In genomic region chr16:69130461-69130860, GRCh38 we compare ENCODE assay signal across 11 cellular contexts. TPM values are rescaled to one million over a fixed set of nuclear protein-coding genes. Genes with fewer than 3 reads are reported as not detected.
DNase-seq lines count a peak whose midpoint lies in the region; ATAC-seq, FAIRE-seq and TF ChIP-seq lines count a peak whose summit lies in the region.
"Had no signal": no experiment of that assay in that cellular context is flagged by ENCODE, and none has a peak within 500 bp of the region (broad histone marks: within the 10 kb centered on the region; RNA-seq: fewer than 3 reads in every experiment).

No MANE protein-coding gene starts in this region.

- H3K9me3 Mint-ChIP-seq in activated T-helper 17 cell treated with anti-CD3 and anti-CD28 coated beads, Interleukin-2, amount 50 U/mL, for 72 hours: no peaks in the 10 kb centered on the region
- H3K9me3 Mint-ChIP-seq in memory B cell: no peaks in the 10 kb centered on the region
- H3K9me3 Mint-ChIP-seq: activated naive CD8-positive, alpha-beta T cell treated with anti-CD3 and anti-CD28 coated beads, Interleukin-2, amount 10 ng/mL, durations not matched to agents 7 days and 5 days had no signal

- H3K27me3 Mint-ChIP-seq in activated T-helper 17 cell treated with anti-CD3 and anti-CD28 coated beads, Interleukin-2, amount 50 U/mL, for 72 hours: no peaks in the 10 kb centered on the region
- H3K27me3 Mint-ChIP-seq in memory B cell: no peaks in the 10 kb centered on the region
- H3K27me3 Mint-ChIP-seq: activated naive CD8-positive, alpha-beta T cell treated with anti-CD3 and anti-CD28 coated beads, Interleukin-2, amount 10 ng/mL, durations not matched to agents 7 days and 5 days had no signal

- no peak for TF ChIP-seq POLR2A in H54 (IDR thresholded peaks at IDR 0.05; ENCODE audit: low read depth, low read length)

- CTCF ChIA-PET in AG04450 (lab: Charles Lee): interaction anchor here (0.6 to 4.1 kb wide), 5 partner anchors 18 to 283 kb away, joined by 3 to 21 read pairs (median 4); partner anchors contain the start of gene HAS3

- peak overlapping the region; percentile 95 for H3K4me3 Mint-ChIP-seq in activated T-helper 17 cell treated with anti-CD3 and anti-CD28 coated beads, Interleukin-2, amount 50 U/mL, for 72 hours
- H3K4me3 Mint-ChIP-seq in memory B cell: peak overlapping the region; percentile 87

- H3K36me3 Mint-ChIP-seq in activated T-helper 17 cell treated with anti-CD3 and anti-CD28 coated beads, Interleukin-2, amount 50 U/mL, for 72 hours (ENCODE audit: low read depth): peaks cover 82% of the 10 kb centered on the region
- peaks cover 5% of the 10 kb centered on the region for H3K36me3 Mint-ChIP-seq in memory B cell

- no peak for DNase-seq in AG04450 (ENCODE audit: low read depth, low spot score)
- no peak for DNase-seq in H54 (ENCODE audit: insufficient read length, low spot score)
- DNase-seq in memory B cell (ENCODE audit: low spot score in 2 of 2): no peak
- no peak for DNase-seq in amygdala (lab: John Stamatoyannopoulos, UW)
- no peak for DNase-seq in islet precursor cell
- DNase-seq in UCSD-AML1 (lab: John Stamatoyannopoulos, UW; ENCODE audit: unreplicated experiment): no peak
- no peak for DNase-seq in GM13976 (ENCODE audit: low spot score)
- DNase-seq: activated naive CD8-positive, alpha-beta T cell treated with anti-CD3 and anti-CD28 coated beads, Interleukin-2, amount 10 ng/mL, durations not matched to agents 7 days and 5 days; stimulated activated CD4-positive, alpha-beta T cell treated with anti-CD3 and anti-CD28 coated beads, Interleukin-4, amount 100 ng/mL, for 1 hour; T1000 had no signal

- peak; percentile 58 for FAIRE-seq in H54 (lab: Jason Lieb, UNC)

- peaks cover 37% of the 10 kb centered on the region for H3K4me1 Mint-ChIP-seq in activated T-helper 17 cell treated with anti-CD3 and anti-CD28 coated beads, Interleukin-2, amount 50 U/mL, for 72 hours
- peaks cover 36% of the 10 kb centered on the region for H3K4me1 Mint-ChIP-seq in memory B cell

- H3K27me3 ChIP-seq in AG04450 (ENCODE audit: control insufficient read depth, insufficient read depth, low read length): no peaks in the 10 kb centered on the region

- H3K9me3 ChIP-seq in AG04450 (ENCODE audit: control insufficient read depth, insufficient read depth, low read length): no peaks in the 10 kb centered on the region; the same call in 1 of the 2 replicates

- no peak for TF ChIP-seq CTCF in AG04450 (IDR thresholded peaks at IDR 0.05; ENCODE audit: low read depth, low read length)
- TF ChIP-seq CTCF in GM13976 (IDR thresholded peaks at IDR 0.05; ENCODE audit: borderline replicate concordance, control extremely low read depth, extremely low read depth, insufficient read depth, missing control alignments): no peak

- in situ Hi-C loops in GM13976 (cut with MboI; ENCODE audit: low sequenced_read_pairs, unreplicated experiment): no loop called here

- POLR2A ChIA-PET in AG04450 (lab: Yijun Ruan, JAX): no interaction called here

- H3K27ac Mint-ChIP-seq in activated T-helper 17 cell treated with anti-CD3 and anti-CD28 coated beads, Interleukin-2, amount 50 U/mL, for 72 hours: no peak overlapping the region
- peak overlapping the region; percentile 89 for H3K27ac Mint-ChIP-seq in memory B cell

- no peak for ATAC-seq in activated T-helper 17 cell treated with anti-CD3 and anti-CD28 coated beads, Interleukin-2, amount 50 U/mL, for 72 hours (replicated peaks)
- no peak for ATAC-seq in memory B cell (ENCODE audit: low read depth)

- no peak overlapping the region for H3K27ac ChIP-seq in AG04450 (ENCODE audit: low read depth, low read length)

- peak overlapping the region; percentile 91 for H3K4me3 ChIP-seq in AG04450 (ENCODE audit: low read depth, low read length)

RNA-seq across cellular contexts. Expression of gene CHTF8, which starts 1.9 kb away (rescaled TPM):
- polyA plus RNA-seq in AG04450 (2011; rRNA removed): 84.8 and 112 TPM in 2 replicates
- 126 and 158 TPM in 2 replicates for polyA minus RNA-seq in AG04450 (2011; rRNA and poly(A)+ RNA removed)
- 100 to 1,000 TPM; 103 to 129 TPM for total RNA-seq in activated T-helper 17 cell treated with anti-CD3 and anti-CD28 coated beads, Interleukin-2, amount 50 U/mL, for 72 hours

RNA-seq across cellular contexts. Expression of gene UTP4, which starts 2.0 kb away (rescaled TPM):
- 54.2 and 54.3 TPM in 2 replicates for polyA plus RNA-seq in AG04450 (2011; rRNA removed)
- 69.9 and 104 TPM in 2 replicates for polyA minus RNA-seq in AG04450 (2011; rRNA and poly(A)+ RNA removed)
- total RNA-seq in activated T-helper 17 cell treated with anti-CD3 and anti-CD28 coated beads, Interleukin-2, amount 50 U/mL, for 72 hours: 100 to 1,000 TPM in 1 of 2 donors, 10 to 100 TPM in 1; 69.1 to 112 TPM

RNA-seq across cellular contexts. Expression of gene HAS3, which starts 25.0 kb away (rescaled TPM):
- polyA plus RNA-seq in AG04450 (2011; rRNA removed): 0.62 and 0.92 TPM in 2 replicates
- polyA minus RNA-seq in AG04450 (2011; rRNA and poly(A)+ RNA removed): 0.97 and 1.2 TPM in 2 replicates
- total RNA-seq in activated T-helper 17 cell treated with anti-CD3 and anti-CD28 coated beads, Interleukin-2, amount 50 U/mL, for 72 hours: under 1 TPM; 0.40 to 0.71 TPM

RNA-seq across cellular contexts. Expression of gene SNTB2, which starts 56.5 kb away (rescaled TPM):
- polyA plus RNA-seq in AG04450 (2011; rRNA removed): 62.6 and 72.0 TPM in 2 replicates
- polyA minus RNA-seq in AG04450 (2011; rRNA and poly(A)+ RNA removed): 147 and 149 TPM in 2 replicates
- total RNA-seq in activated T-helper 17 cell treated with anti-CD3 and anti-CD28 coated beads, Interleukin-2, amount 50 U/mL, for 72 hours: 10 to 100 TPM; 21.0 to 22.9 TPM
